In genomic region chr1:212791676-212792395, GRCh38 we compare ENCODE assay signal across 8 cellular contexts. TPM values are rescaled to one million over a fixed set of nuclear protein-coding genes. Genes with fewer than 3 reads are reported as not detected.
DNase-seq lines count a peak whose midpoint lies in the region; ATAC-seq and TF ChIP-seq lines count a peak whose summit lies in the region.

A gene with protein sequence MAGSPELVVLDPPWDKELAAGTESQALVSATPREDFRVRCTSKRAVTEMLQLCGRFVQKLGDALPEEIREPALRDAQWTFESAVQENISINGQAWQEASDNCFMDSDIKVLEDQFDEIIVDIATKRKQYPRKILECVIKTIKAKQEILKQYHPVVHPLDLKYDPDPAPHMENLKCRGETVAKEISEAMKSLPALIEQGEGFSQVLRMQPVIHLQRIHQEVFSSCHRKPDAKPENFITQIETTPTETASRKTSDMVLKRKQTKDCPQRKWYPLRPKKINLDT (minus strand): TSS chr1:212791777. CDS start chr1:212791763, 14 bp downstream.
A gene with protein sequence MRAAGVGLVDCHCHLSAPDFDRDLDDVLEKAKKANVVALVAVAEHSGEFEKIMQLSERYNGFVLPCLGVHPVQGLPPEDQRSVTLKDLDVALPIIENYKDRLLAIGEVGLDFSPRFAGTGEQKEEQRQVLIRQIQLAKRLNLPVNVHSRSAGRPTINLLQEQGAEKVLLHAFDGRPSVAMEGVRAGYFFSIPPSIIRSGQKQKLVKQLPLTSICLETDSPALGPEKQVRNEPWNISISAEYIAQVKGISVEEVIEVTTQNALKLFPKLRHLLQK (plus strand): TSS chr1:212791894. CDS start chr1:212791922, 28 bp downstream.

- H3K4me3 ChIP-seq in liver (ENCODE audit: low read depth in 1 of 3, low read length in 3 of 3), result peak within 1 kb of the TSS; percentile 78 to 92 (median 85)

- TF ChIP-seq RAD21 in liver (IDR thresholded peaks at IDR 0.05), result peak; percentile 44 to 51

- peak within 1 kb of the TSS; percentile 88 to 98 for H3K27ac ChIP-seq in liver (ENCODE audit: low read depth in 1 of 2, low read length in 2 of 2)

- DNase-seq in CD1c-positive myeloid dendritic cell (ENCODE audit: extremely low spot score) (peak; percentile 98), NCI-H748 treated with DMSO at 0.1 percent for 48 hours (lab: John Stamatoyannopoulos, UW) (peak; percentile 63), dermis microvascular lymphatic vessel endothelial cell (ENCODE audit: low read depth in 2 of 2) (peak; percentile 91 to 94)
- peak; percentile 97 to 98 for DNase-seq in activated CD4-positive, alpha-beta T cell treated with anti-CD3 and anti-CD28 coated beads, Interleukin-2, amount 50 U/mL, for 48 hours
- peak; percentile 96 for DNase-seq in stimulated activated CD4-positive, alpha-beta T cell treated with anti-CD3 and anti-CD28 coated beads, Interleukin-4, amount 100 ng/mL, for 1 hour

- TF ChIP-seq CTCF in liver (IDR thresholded peaks at IDR 0.05; ENCODE audit: low read depth, low read length, missing input control), result no peak

- H3K9ac ChIP-seq in liver (ENCODE audit: low read depth in 1 of 2, low read length in 2 of 2), result peak within 1 kb of the TSS; percentile 76 to 92

- H3K27me3 ChIP-seq in liver (ENCODE audit: control insufficient read depth in 4 of 4, insufficient read depth in 4 of 4, low read length in 3 of 4), result no peaks in the 10 kb centered on the region

- peaks cover 3 to 23% (median 17%) of the 10 kb centered on the region in 4 donors for H3K4me1 ChIP-seq in liver (ENCODE audit: control insufficient read depth in 4 of 4, insufficient read depth in 4 of 4, low read length in 3 of 4)

- under 1% methylated on average over 46 of the region's 46 CpGs for WGBS in liver

- H3K36me3 ChIP-seq in liver (ENCODE audit: control insufficient read depth in 4 of 4, insufficient read depth in 3 of 4, low read depth in 1 of 4, low read length in 3 of 4), result peaks cover 0 to 2% (median 1%) of the 10 kb centered on the region in 4 donors

- peak; percentile 79 for ATAC-seq in GM19397 (IDR thresholded peaks at IDR 0.05; ENCODE audit: unreplicated experiment)
- peak; percentile 66 for ATAC-seq in HG03565 (IDR thresholded peaks at IDR 0.05; ENCODE audit: unreplicated experiment)

- H3K9me3 ChIP-seq in liver (ENCODE audit: control insufficient read depth in 4 of 4, low read length in 3 of 4), result no peaks in the 10 kb centered on the region

TF ChIP-seq in liver, 16 proteins besides CTCF, POLR2A, EP300 and RAD21:
- TF ChIP-seq, protein P1, sequence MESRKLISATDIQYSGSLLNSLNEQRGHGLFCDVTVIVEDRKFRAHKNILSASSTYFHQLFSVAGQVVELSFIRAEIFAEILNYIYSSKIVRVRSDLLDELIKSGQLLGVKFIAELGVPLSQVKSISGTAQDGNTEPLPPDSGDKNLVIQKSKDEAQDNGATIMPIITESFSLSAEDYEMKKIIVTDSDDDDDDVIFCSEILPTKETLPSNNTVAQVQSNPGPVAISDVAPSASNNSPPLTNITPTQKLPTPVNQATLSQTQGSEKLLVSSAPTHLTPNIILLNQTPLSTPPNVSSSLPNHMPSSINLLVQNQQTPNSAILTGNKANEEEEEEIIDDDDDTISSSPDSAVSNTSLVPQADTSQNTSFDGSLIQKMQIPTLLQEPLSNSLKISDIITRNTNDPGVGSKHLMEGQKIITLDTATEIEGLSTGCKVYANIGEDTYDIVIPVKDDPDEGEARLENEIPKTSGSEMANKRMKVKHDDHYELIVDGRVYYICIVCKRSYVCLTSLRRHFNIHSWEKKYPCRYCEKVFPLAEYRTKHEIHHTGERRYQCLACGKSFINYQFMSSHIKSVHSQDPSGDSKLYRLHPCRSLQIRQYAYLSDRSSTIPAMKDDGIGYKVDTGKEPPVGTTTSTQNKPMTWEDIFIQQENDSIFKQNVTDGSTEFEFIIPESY (IDR thresholded peaks at IDR 0.05), result peak; percentile 52
- TF ChIP-seq EGR1 (IDR thresholded peaks at IDR 0.05; ENCODE audit: low read depth in 2 of 2) (peak in 1 of 2 donors; percentile 71), HNF4A (conservative IDR thresholded peaks at IDR 0.05) (peak; percentile 98 to 99), NR2F2 (IDR thresholded peaks at IDR 0.05) (peak; percentile 91), JUND (IDR thresholded peaks at IDR 0.05) (peak in 1 of 2 donors; percentile 8), TAF1 (conservative IDR thresholded peaks at IDR 0.05) (peak; percentile 88), YY1 (IDR thresholded peaks at IDR 0.05) (peak; percentile 97), HNF4G (IDR thresholded peaks at IDR 0.05) (peak; percentile 95), FOXA2 (IDR thresholded peaks at IDR 0.05) (peak; percentile 59), FOXA1 (IDR thresholded peaks at IDR 0.05) (no peak), GABPA (IDR thresholded peaks at IDR 0.05 in 1 of 2, conservative IDR thresholded peaks at IDR 0.05 in 1 of 2) (peak; percentile 93 to 96), RXRA (IDR thresholded peaks at IDR 0.05) (peak; percentile 84 to 85), SP1 (IDR thresholded peaks at IDR 0.05) (peak; percentile 95)
- TF ChIP-seq, protein P2, sequence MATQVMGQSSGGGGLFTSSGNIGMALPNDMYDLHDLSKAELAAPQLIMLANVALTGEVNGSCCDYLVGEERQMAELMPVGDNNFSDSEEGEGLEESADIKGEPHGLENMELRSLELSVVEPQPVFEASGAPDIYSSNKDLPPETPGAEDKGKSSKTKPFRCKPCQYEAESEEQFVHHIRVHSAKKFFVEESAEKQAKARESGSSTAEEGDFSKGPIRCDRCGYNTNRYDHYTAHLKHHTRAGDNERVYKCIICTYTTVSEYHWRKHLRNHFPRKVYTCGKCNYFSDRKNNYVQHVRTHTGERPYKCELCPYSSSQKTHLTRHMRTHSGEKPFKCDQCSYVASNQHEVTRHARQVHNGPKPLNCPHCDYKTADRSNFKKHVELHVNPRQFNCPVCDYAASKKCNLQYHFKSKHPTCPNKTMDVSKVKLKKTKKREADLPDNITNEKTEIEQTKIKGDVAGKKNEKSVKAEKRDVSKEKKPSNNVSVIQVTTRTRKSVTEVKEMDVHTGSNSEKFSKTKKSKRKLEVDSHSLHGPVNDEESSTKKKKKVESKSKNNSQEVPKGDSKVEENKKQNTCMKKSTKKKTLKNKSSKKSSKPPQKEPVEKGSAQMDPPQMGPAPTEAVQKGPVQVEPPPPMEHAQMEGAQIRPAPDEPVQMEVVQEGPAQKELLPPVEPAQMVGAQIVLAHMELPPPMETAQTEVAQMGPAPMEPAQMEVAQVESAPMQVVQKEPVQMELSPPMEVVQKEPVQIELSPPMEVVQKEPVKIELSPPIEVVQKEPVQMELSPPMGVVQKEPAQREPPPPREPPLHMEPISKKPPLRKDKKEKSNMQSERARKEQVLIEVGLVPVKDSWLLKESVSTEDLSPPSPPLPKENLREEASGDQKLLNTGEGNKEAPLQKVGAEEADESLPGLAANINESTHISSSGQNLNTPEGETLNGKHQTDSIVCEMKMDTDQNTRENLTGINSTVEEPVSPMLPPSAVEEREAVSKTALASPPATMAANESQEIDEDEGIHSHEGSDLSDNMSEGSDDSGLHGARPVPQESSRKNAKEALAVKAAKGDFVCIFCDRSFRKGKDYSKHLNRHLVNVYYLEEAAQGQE (IDR thresholded peaks at IDR 0.05), result peak; percentile 89
- TF ChIP-seq, protein P3, sequence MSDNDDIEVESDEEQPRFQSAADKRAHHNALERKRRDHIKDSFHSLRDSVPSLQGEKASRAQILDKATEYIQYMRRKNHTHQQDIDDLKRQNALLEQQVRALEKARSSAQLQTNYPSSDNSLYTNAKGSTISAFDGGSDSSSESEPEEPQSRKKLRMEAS (IDR thresholded peaks at IDR 0.05), result peak; percentile 88
- TF ChIP-seq, protein P4, sequence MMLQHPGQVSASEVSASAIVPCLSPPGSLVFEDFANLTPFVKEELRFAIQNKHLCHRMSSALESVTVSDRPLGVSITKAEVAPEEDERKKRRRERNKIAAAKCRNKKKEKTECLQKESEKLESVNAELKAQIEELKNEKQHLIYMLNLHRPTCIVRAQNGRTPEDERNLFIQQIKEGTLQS (IDR thresholded peaks at IDR 0.05), result peak; percentile 85

RNA-seq across cellular contexts. Expression of the first gene that starts in this region (rescaled TPM):
- total RNA-seq in dermis microvascular lymphatic vessel endothelial cell, result 25.3 and 31.5 TPM in 2 replicates
- 10 to 100 TPM; 17.2 to 31.3 TPM for total RNA-seq in liver
- 10 to 100 TPM; 18.6 to 18.9 TPM for polyA plus RNA-seq in liver

RNA-seq across cellular contexts. Expression of the second gene that starts in this region (rescaled TPM):
- total RNA-seq in dermis microvascular lymphatic vessel endothelial cell, result 8.6 TPM in 2 replicates
- total RNA-seq in liver, result 1 to 10 TPM; 6.6 to 8.1 TPM
- 1 to 10 TPM; 5.2 to 6.7 TPM for polyA plus RNA-seq in liver

Comparison
In these comparisons a context has a peak if more than half of its experiments do, and no peak if none do; other contexts are left out.
1. Peak in every context shown above with its lines: DNase-seq, ATAC-seq, H3K4me3 ChIP-seq and H3K27ac ChIP-seq.